ENCODE assay signal across 13 cellular contexts in the genomic region with DNA sequence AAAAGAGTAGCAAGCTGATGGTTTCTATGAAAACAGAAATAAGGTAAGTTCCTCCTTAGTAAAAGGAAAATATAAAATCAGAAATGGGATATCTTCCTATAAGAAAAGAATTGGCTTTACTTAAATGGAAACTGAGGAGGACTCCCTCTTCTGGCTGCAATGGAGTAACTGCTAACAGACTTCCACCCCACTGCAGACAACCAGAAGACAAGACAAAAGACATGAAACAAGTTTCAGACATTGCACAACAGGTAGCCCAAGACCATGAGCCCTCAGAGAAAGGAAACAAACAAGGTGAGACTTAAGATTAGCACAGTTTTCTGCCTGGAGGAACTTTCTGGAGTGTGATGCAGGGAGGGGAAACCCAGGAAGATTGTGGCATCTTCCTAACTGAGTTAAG. TPM values are rescaled to one million over a fixed set of nuclear protein-coding genes. Genes with fewer than 3 reads are reported as not detected.
A peak's percentile ranks its signal among the peaks of the same experiment; 100 is the strongest.
DNase-seq lines count a peak whose midpoint lies in the region; FAIRE-seq and TF ChIP-seq lines count a peak whose summit lies in the region.
"Had no signal": no experiment of that assay in that cellular context is flagged by ENCODE, and none has a peak within 500 bp of the region (broad histone marks: within the 10 kb centered on the region; RNA-seq: fewer than 3 reads in every experiment).

No MANE protein-coding gene starts in this region.

- H3K27me3 ChIP-seq in breast epithelium (no peaks in the 10 kb centered on the region), endothelial cell of umbilical vein (ENCODE audit: control insufficient read depth in 2 of 2, insufficient read depth in 2 of 2, low read length in 2 of 2) (peaks cover 0 to 2% of the 10 kb centered on the region in 2 experiments)

- DNase-seq in MCF 10A (ENCODE audit: unreplicated experiment), result peak; percentile 67
- DNase-seq in breast epithelium (ENCODE audit: low spot score in 2 of 2), result no peak
- peak; percentile 50 for DNase-seq in OCI-M1 (lab: John Stamatoyannopoulos, UW)
- peak; percentile 40 for DNase-seq in endothelial cell of umbilical vein (ENCODE audit: low read depth, low spot score)
- peak; percentile 33 for DNase-seq in urothelium cell line (ENCODE audit: low spot score)
- DNase-seq in NCI-H524 treated with DMSO at 0.1 percent for 48 hours (lab: John Stamatoyannopoulos, UW), result no peak
- DNase-seq in GM12891 (ENCODE audit: insufficient read length, low spot score), result no peak
- no peak for DNase-seq in HuH-7.5 (ENCODE audit: low spot score)
- DNase-seq: activated CD8-positive, alpha-beta memory T cell treated with anti-CD3 and anti-CD28 coated beads, Interleukin-2, amount 10 ng/mL, durations not matched to agents 7 days and 5 days; COR-L47; NCI-H1092 treated with DMSO at 0.1 percent for 48 hours; retina had no signal

- no peak overlapping the region for H3K9ac ChIP-seq in endothelial cell of umbilical vein (replicated peaks; ENCODE audit: extremely low read depth, insufficient read depth, low read length)

- no peaks in the 10 kb centered on the region for H3K9me1 ChIP-seq in endothelial cell of umbilical vein (replicated peaks; ENCODE audit: control insufficient read depth, extremely low read depth, insufficient read depth, low read length)

- no peaks in the 10 kb centered on the region for H3K9me3 ChIP-seq in breast epithelium
- H3K9me3 ChIP-seq in endothelial cell of umbilical vein (replicated peaks; ENCODE audit: control insufficient read depth, insufficient read depth, low read length), result no peaks in the 10 kb centered on the region

- no peaks in the 10 kb centered on the region for H3K4me1 ChIP-seq in breast epithelium
- peaks cover under 1% of the 10 kb centered on the region for H3K4me1 ChIP-seq in endothelial cell of umbilical vein (ENCODE audit: control insufficient read depth, extremely low read depth, insufficient read depth, low read length)

- H3K4me3 ChIP-seq in breast epithelium, result no peak overlapping the region
- no peak overlapping the region for H3K4me3 ChIP-seq in endothelial cell of umbilical vein (replicated peaks in 1 of 3; ENCODE audit: insufficient read depth in 1 of 3, low read depth in 1 of 3, low read length in 3 of 3)

- no TSS peak for BruUV-seq in MCF 10A (replicated peaks; lab: Mats Ljungman, UMichigan)
- BruUV-seq in endothelial cell of umbilical vein (replicated peaks; lab: Mats Ljungman, UMichigan), result no TSS peak

- FAIRE-seq in endothelial cell of umbilical vein (lab: Jason Lieb, UNC) (peak; percentile 63), urothelium cell line (lab: Jason Lieb, UNC) (no peak), GM12891 (lab: Jason Lieb, UNC) (no peak)

- no peaks in the 10 kb centered on the region for H3K79me2 ChIP-seq in endothelial cell of umbilical vein (ENCODE audit: control insufficient read depth, insufficient read depth, low read length)

- intact Hi-C loops in MCF 10A (cut with micrococcal nuclease), result no loop called here
- intact Hi-C loops in breast epithelium (cut with DNase I; ENCODE audit: low total_unique reads), result no loop called here
- intact Hi-C loops in endothelial cell of umbilical vein (cut with micrococcal nuclease), result loop anchor here (2.0 kb wide), 1 partner anchor 14 kb away; no protein-coding TSS in a partner anchor

- no peak overlapping the region for H3K4me2 ChIP-seq in endothelial cell of umbilical vein (ENCODE audit: insufficient read depth, low read length)

- no peaks in the 10 kb centered on the region for H3K36me3 Mint-ChIP-seq in MCF 10A (ENCODE audit: insufficient read depth, unreplicated experiment)
- H3K36me3 Mint-ChIP-seq: activated CD8-positive, alpha-beta memory T cell treated with anti-CD3 and anti-CD28 coated beads, Interleukin-2, amount 10 ng/mL, durations not matched to agents 7 days and 5 days had no signal

- dilution Hi-C loops in endothelial cell of umbilical vein (cut with MboI; ENCODE audit: extremely low pct_ligation_motif_present, low sequenced_read_pairs), result no loop called here

- POLR2A ChIA-PET in MCF 10A (lab: Yijun Ruan, JAX), result no interaction called here
- POLR2A ChIA-PET in endothelial cell of umbilical vein (lab: Charles Lee), result no interaction called here

- no peak for TF ChIP-seq POLR2A in breast epithelium (IDR thresholded peaks at IDR 0.05)
- TF ChIP-seq POLR2A in endothelial cell of umbilical vein (IDR thresholded peaks at IDR 0.05; ENCODE audit: low read depth, low read length), result no peak
- TF ChIP-seq POLR2A in GM12891 (IDR thresholded peaks at IDR 0.05; ENCODE audit: low read depth, low read length), result no peak

- H3K36me3 ChIP-seq in breast epithelium (no peaks in the 10 kb centered on the region), endothelial cell of umbilical vein (ENCODE audit: control insufficient read depth in 2 of 2, extremely low read depth in 1 of 2, insufficient read depth in 2 of 2, low read length in 2 of 2) (no peaks in the 10 kb centered on the region)

- H3K4me3 Mint-ChIP-seq in MCF 10A (ENCODE audit: unreplicated experiment), result no peak overlapping the region
- H3K4me3 Mint-ChIP-seq: activated CD8-positive, alpha-beta memory T cell treated with anti-CD3 and anti-CD28 coated beads, Interleukin-2, amount 10 ng/mL, durations not matched to agents 7 days and 5 days; stimulated activated naive CD8-positive, alpha-beta T cell treated with anti-CD3 and anti-CD28 coated beads, Interleukin-15, Interleukin-2, amounts not matched to agents 100 ng/mL and 50 ng/mL, for 24 hours had no signal

- no peaks in the 10 kb centered on the region for H4K20me1 ChIP-seq in endothelial cell of umbilical vein (replicated peaks; ENCODE audit: control insufficient read depth, extremely low read depth, insufficient read depth, low read length)

- no peak overlapping the region for H3K27ac ChIP-seq in breast epithelium
- no peak overlapping the region for H3K27ac ChIP-seq in endothelial cell of umbilical vein (ENCODE audit: insufficient read depth, low read depth, low read length)

- H3K4me1 Mint-ChIP-seq in MCF 10A (ENCODE audit: insufficient read depth, unreplicated experiment), result peaks cover 6% of the 10 kb centered on the region

- CTCF ChIA-PET in MCF 10A (lab: Yijun Ruan, JAX) (interaction anchor here (0.6 to 3.2 kb wide), 11 partner anchors 8 to 364 kb away, joined by 3 to 51 read pairs (median 4); a partner anchor contains a TSS), endothelial cell of umbilical vein (lab: Charles Lee) (interaction anchor here (1.7 to 1.8 kb wide), 2 partner anchors 15 to 248 kb away, joined by 4 to 15 read pairs; no protein-coding TSS in a partner anchor)

- H2AFZ ChIP-seq in endothelial cell of umbilical vein (ENCODE audit: low read depth, low read length), result no peak overlapping the region

- H3K27me3 Mint-ChIP-seq in MCF 10A (ENCODE audit: insufficient read depth, unreplicated experiment), result no peaks in the 10 kb centered on the region

- no peaks in the 10 kb centered on the region for H3K9me3 Mint-ChIP-seq in MCF 10A (ENCODE audit: unreplicated experiment)
- H3K9me3 Mint-ChIP-seq: stimulated activated naive CD8-positive, alpha-beta T cell treated with anti-CD3 and anti-CD28 coated beads, Interleukin-15, Interleukin-2, amounts not matched to agents 100 ng/mL and 50 ng/mL, for 24 hours had no signal

- peak; percentile 23 for TF ChIP-seq CTCF in MCF 10A (IDR thresholded peaks at IDR 0.05; ENCODE audit: unreplicated experiment)
- TF ChIP-seq CTCF in breast epithelium (IDR thresholded peaks at IDR 0.05), result no peak
- peak; percentile 45 to 65 for TF ChIP-seq CTCF in endothelial cell of umbilical vein (IDR thresholded peaks at IDR 0.05; ENCODE audit: extremely low read depth in 1 of 2, insufficient read depth in 1 of 2, low read depth in 1 of 2, low read length in 2 of 2)

- no peak overlapping the region for H3K27ac Mint-ChIP-seq in MCF 10A (ENCODE audit: low read depth, unreplicated experiment)
- H3K27ac Mint-ChIP-seq: activated CD8-positive, alpha-beta memory T cell treated with anti-CD3 and anti-CD28 coated beads, Interleukin-2, amount 10 ng/mL, durations not matched to agents 7 days and 5 days; stimulated activated naive CD8-positive, alpha-beta T cell treated with anti-CD3 and anti-CD28 coated beads, Interleukin-15, Interleukin-2, amounts not matched to agents 100 ng/mL and 50 ng/mL, for 24 hours had no signal

TF ChIP-seq in endothelial cell of umbilical vein, 7 proteins besides CTCF, POLR2A, EP300 and RAD21 (continues in another document):
- TF ChIP-seq JUN (IDR thresholded peaks at IDR 0.05; ENCODE audit: borderline replicate concordance, insufficient read depth, insufficient read length, low read depth), result no peak
- TF ChIP-seq FOS (IDR thresholded peaks at IDR 0.05; ENCODE audit: borderline replicate concordance, insufficient read depth, low read length), result no peak
- TF ChIP-seq MYC (IDR thresholded peaks at IDR 0.05; ENCODE audit: low read depth, low read length), result no peak

TF ChIP-seq in GM12891, 5 proteins besides CTCF, POLR2A, EP300 and RAD21 (continues in another document):
- no peak for TF ChIP-seq POLR2AphosphoS5 (IDR thresholded peaks at IDR 0.05; ENCODE audit: low read depth, low read length)
- no peak for TF ChIP-seq SPI1 (IDR thresholded peaks at IDR 0.05; ENCODE audit: low read depth, low read length)
- TF ChIP-seq POU2F2 (IDR thresholded peaks at IDR 0.05; ENCODE audit: low read depth, low read length), result no peak

RNA-seq across cellular contexts. Expression of a gene that starts 17.0 kb away (rescaled TPM):
- not detected in 2 replicates for total RNA-seq in MCF 10A (2022)
- 1 to 10 TPM; 5.2 to 9.6 (median 7.3) TPM for total RNA-seq in breast epithelium
- 0.51 and 0.62 TPM in 2 replicates for total RNA-seq in endothelial cell of umbilical vein
- 0.18 and 0.58 TPM in 2 replicates for polyA plus RNA-seq in endothelial cell of umbilical vein
- polyA plus RNA-seq in endothelial cell of umbilical vein (2011; cell fraction: cytosol; rRNA removed), result 0.27 and 0.41 TPM in 2 replicates
- polyA plus RNA-seq in endothelial cell of umbilical vein (2011; cell fraction: nucleus; rRNA removed), result 0.14 and 0.49 TPM in 2 replicates
- polyA plus RNA-seq in endothelial cell of umbilical vein (2012), result 0.38 and 0.58 TPM in 2 replicates
- polyA minus RNA-seq in endothelial cell of umbilical vein, result 0.15 and 1.7 TPM in 2 replicates
- polyA minus RNA-seq in endothelial cell of umbilical vein (2011; cell fraction: cytosol; rRNA and poly(A)+ RNA removed), result not detected
- not detected in 2 replicates for polyA minus RNA-seq in endothelial cell of umbilical vein (2011; cell fraction: nucleus; rRNA and poly(A)+ RNA removed)
- not detected for polyA plus RNA-seq in GM12891 (2012; ENCODE audit: low read depth, missing spikeins)
- total RNA-seq: activated CD8-positive, alpha-beta memory T cell treated with anti-CD3 and anti-CD28 coated beads, Interleukin-2, amount 10 ng/mL, durations not matched to agents 7 days and 5 days had no signal

RNA-seq across cellular contexts. Expression of a gene that starts 28.8 kb away (rescaled TPM):
- total RNA-seq in MCF 10A (2022), result 1.1 and 2.4 TPM in 2 replicates
- 10 to 100 TPM in 2 of 3 donors, 1 to 10 TPM in 1; 2.2 to 17.6 (median 11.8) TPM for total RNA-seq in breast epithelium
- total RNA-seq in endothelial cell of umbilical vein, result 3.2 and 5.4 TPM in 2 replicates
- 0.62 and 1.3 TPM in 2 replicates for polyA plus RNA-seq in endothelial cell of umbilical vein
- polyA plus RNA-seq in endothelial cell of umbilical vein (2011; cell fraction: cytosol; rRNA removed), result 0.65 and 1.0 TPM in 2 replicates
- 5.1 and 5.8 TPM in 2 replicates for polyA plus RNA-seq in endothelial cell of umbilical vein (2011; cell fraction: nucleus; rRNA removed)
- polyA plus RNA-seq in endothelial cell of umbilical vein (2012), result 1.8 and 2.0 TPM in 2 replicates
- polyA minus RNA-seq in endothelial cell of umbilical vein, result 2.9 and 3.9 TPM in 2 replicates
- 2.5 TPM for polyA minus RNA-seq in endothelial cell of umbilical vein (2011; cell fraction: cytosol; rRNA and poly(A)+ RNA removed)
- polyA minus RNA-seq in endothelial cell of umbilical vein (2011; cell fraction: nucleus; rRNA and poly(A)+ RNA removed), result 10.6 and 11.1 TPM in 2 replicates
- not detected for polyA plus RNA-seq in GM12891 (2012; ENCODE audit: low read depth, missing spikeins)
- total RNA-seq: activated CD8-positive, alpha-beta memory T cell treated with anti-CD3 and anti-CD28 coated beads, Interleukin-2, amount 10 ng/mL, durations not matched to agents 7 days and 5 days had no signal

Comparison
In these comparisons a context has a peak if more than half of its experiments do, and no peak if none do; other contexts are left out.
1. DNase-seq: peak in MCF 10A (single experiment), OCI-M1 (single experiment), endothelial cell of umbilical vein (single experiment) and urothelium cell line (single experiment); none in breast epithelium (0 of 2), NCI-H524 treated with DMSO at 0.1 percent for 48 hours (single experiment), GM12891 (single experiment) and HuH-7.5 (single experiment).
2. CTCF ChIP-seq: peak in MCF 10A (single experiment) and endothelial cell of umbilical vein (2 of 2); none in breast epithelium (0 of 3).